8 cellular contexts compared by ENCODE assay signal in genomic region chr22:49789289-49790141, GRCh38. TPM values are rescaled to one million over a fixed set of nuclear protein-coding genes. Genes with fewer than 3 reads are reported as not detected.
DNase-seq lines count a peak whose midpoint lies in the region; ATAC-seq and TF ChIP-seq lines count a peak whose summit lies in the region.

No MANE protein-coding gene starts in this region.

- peak overlapping the region; percentile 72 to 96 (median 92) for H3K27ac Mint-ChIP-seq in naive thymus-derived CD8-positive, alpha-beta T cell

- H3K27ac ChIP-seq in SK-N-MC, result 0 out of 2 replicates have a peak overlapping the region, but pooled peaks have one; percentile 68

- DNase-seq in AG20443 (ENCODE audit: low spot score) (peak; percentile 88), SK-N-MC (ENCODE audit: low read depth, low spot score) (no peak), dermis blood vessel endothelial cell (peak; percentile 28), GM13976 (ENCODE audit: low spot score) (no peak), OCI-M2 (lab: John Stamatoyannopoulos, UW; ENCODE audit: unreplicated experiment) (no peak), H4 (ENCODE audit: low spot score) (no peak), cerebellar cortex (ENCODE audit: low spot score) (no peak)
- DNase-seq in naive thymus-derived CD8-positive, alpha-beta T cell, result peak; percentile 20 to 67 (median 47)

- H3K36me3 ChIP-seq in SK-N-MC (ENCODE audit: insufficient read depth, low read length), result peaks cover 66% of the 10 kb centered on the region

- in situ Hi-C loops in GM13976 (cut with MboI; ENCODE audit: low sequenced_read_pairs, unreplicated experiment), result no loop called here

- H3K9me3 ChIP-seq in SK-N-MC (ENCODE audit: low read depth, low read length), result no peaks in the 10 kb centered on the region

- no peak for TF ChIP-seq CTCF in GM13976 (IDR thresholded peaks at IDR 0.05; ENCODE audit: borderline replicate concordance, control extremely low read depth, extremely low read depth, insufficient read depth, missing control alignments)

- no peaks in the 10 kb centered on the region for H3K9me3 Mint-ChIP-seq in naive thymus-derived CD8-positive, alpha-beta T cell

- H3K36me3 Mint-ChIP-seq in naive thymus-derived CD8-positive, alpha-beta T cell, result peaks cover 0 to 70% (median 20%) of the 10 kb centered on the region in 3 donors

- peak overlapping the region; percentile 66 to 86 (median 80) for H3K4me3 Mint-ChIP-seq in naive thymus-derived CD8-positive, alpha-beta T cell

- POLR2A ChIA-PET in naive thymus-derived CD8-positive, alpha-beta T cell (lab: Charles Lee), result interaction anchor here (0.7 to 2.0 kb wide), 8 partner anchors 11 to 171 kb away, joined by 3 to 14 read pairs (median 4); partner anchors contain the start of genes ALG12, CRELD2 and PIM3

- no peak overlapping the region for H3K4me3 ChIP-seq in SK-N-MC

- H3K4me1 Mint-ChIP-seq in naive thymus-derived CD8-positive, alpha-beta T cell, result peaks cover 25 to 63% (median 45%) of the 10 kb centered on the region in 4 donors

- H3K9ac ChIP-seq in SK-N-MC (ENCODE audit: insufficient read length), result no peak overlapping the region

- peak; percentile 86 to 93 for ATAC-seq in naive thymus-derived CD8-positive, alpha-beta T cell

- H3K27me3 Mint-ChIP-seq in naive thymus-derived CD8-positive, alpha-beta T cell, result no peaks in the 10 kb centered on the region

RNA-seq across cellular contexts. Expression of gene BRD1, which starts 38.2 kb away (rescaled TPM):
- total RNA-seq in dermis blood vessel endothelial cell, result 34.2 and 39.0 TPM in 2 replicates
- 10 to 100 TPM; 80.9 to 86.8 TPM for total RNA-seq in naive thymus-derived CD8-positive, alpha-beta T cell
- polyA plus RNA-seq in naive thymus-derived CD8-positive, alpha-beta T cell, result 1 to 10 TPM; 1.9 to 3.7 (median 2.2) TPM
- total RNA-seq in H4 (2014; rRNA removed; shearing (Covaris generic)), result 7.3 and 13.9 TPM in 2 replicates

Comparison
In these comparisons a context has a peak if more than half of its experiments do, and no peak if none do; other contexts are left out.
1. DNase-seq: peak in AG20443 (single experiment), dermis blood vessel endothelial cell (single experiment) and naive thymus-derived CD8-positive, alpha-beta T cell (10 of 10); none in SK-N-MC (single experiment), GM13976 (single experiment), OCI-M2 (single experiment), H4 (single experiment) and cerebellar cortex (single experiment).